8 cellular contexts compared by ENCODE assay signal in the genomic region with DNA sequence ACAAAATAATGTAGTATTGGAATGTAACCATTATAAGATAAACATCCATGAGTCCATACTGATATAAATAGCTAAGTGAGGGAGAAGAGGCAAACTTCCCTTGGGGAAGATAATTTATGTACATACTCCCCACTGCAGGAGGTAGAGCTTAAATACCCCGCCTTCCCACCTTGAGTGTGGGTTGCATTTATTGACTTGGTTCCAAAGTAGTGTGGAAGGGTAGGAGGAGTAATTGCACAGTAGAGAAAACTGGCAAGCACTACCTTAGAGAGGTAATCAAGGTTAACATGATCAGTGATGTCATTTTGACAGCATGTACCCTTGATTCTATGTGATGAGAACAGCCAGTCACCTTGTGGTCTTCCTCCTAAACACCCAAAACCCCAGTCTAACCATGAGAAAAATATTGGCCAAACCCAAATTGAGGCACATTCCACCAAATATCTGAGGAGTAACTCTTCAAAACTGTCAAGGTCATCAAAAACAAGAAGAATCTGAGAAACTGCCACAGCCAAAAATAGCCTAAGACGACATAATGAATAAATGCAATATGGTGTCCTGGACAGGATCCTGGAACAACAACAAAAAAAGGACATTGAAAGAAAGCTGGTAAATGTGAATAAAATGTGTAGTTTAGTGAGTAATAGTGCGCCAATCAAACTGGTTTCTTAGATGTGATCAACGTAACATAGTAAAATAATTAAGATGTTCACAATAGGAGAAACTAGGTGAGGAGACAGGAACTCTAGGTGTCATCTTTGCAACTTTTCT. TPM values are rescaled to one million over a fixed set of nuclear protein-coding genes. Genes with fewer than 3 reads are reported as not detected.
DNase-seq lines count a peak whose midpoint lies in the region; ATAC-seq lines count a peak whose summit lies in the region.

No MANE protein-coding gene starts in this region.

- peak; percentile 0 for DNase-seq in DMS53 (lab: John Stamatoyannopoulos, UW)
- no peak for DNase-seq in DMS53 treated with DMSO at 0.1 percent for 48 hours (lab: John Stamatoyannopoulos, UW; ENCODE audit: unreplicated experiment)
- no peak for DNase-seq in activated CD4-positive, alpha-beta memory T cell treated with anti-CD3 and anti-CD28 coated beads for 36 hours
- peak in 1 of 2 donors; percentile 5 for DNase-seq in stimulated activated naive CD8-positive, alpha-beta T cell treated with anti-CD3 and anti-CD28 coated beads, Interleukin-15, amount 100 ng/mL, for 72 hours
- no peak for DNase-seq in NK-92 treated with Interleukin-12 subunit alpha and Interleukin-12 subunit beta, amount 100 ng/mL, for 24 hours (lab: John Stamatoyannopoulos, UW)
- no peak for DNase-seq in activated CD4-positive, alpha-beta T cell treated with anti-CD3 and anti-CD28 coated beads for 1 hour

- H3K4me3 Mint-ChIP-seq in activated CD4-positive, alpha-beta memory T cell treated with anti-CD3 and anti-CD28 coated beads for 36 hours, result peak overlapping the region; percentile 91
- peak overlapping the region; percentile 95 to 97 for H3K4me3 Mint-ChIP-seq in stimulated activated naive CD8-positive, alpha-beta T cell treated with anti-CD3 and anti-CD28 coated beads, Interleukin-15, amount 100 ng/mL, for 72 hours

- H3K27ac Mint-ChIP-seq in activated CD4-positive, alpha-beta memory T cell treated with anti-CD3 and anti-CD28 coated beads for 36 hours, result peak overlapping the region; percentile 91
- peak overlapping the region; percentile 96 to 97 for H3K27ac Mint-ChIP-seq in stimulated activated naive CD8-positive, alpha-beta T cell treated with anti-CD3 and anti-CD28 coated beads, Interleukin-15, amount 100 ng/mL, for 72 hours

- H3K9me3 Mint-ChIP-seq in activated CD4-positive, alpha-beta memory T cell treated with anti-CD3 and anti-CD28 coated beads for 36 hours, result no peaks in the 10 kb centered on the region
- H3K9me3 Mint-ChIP-seq in stimulated activated naive CD8-positive, alpha-beta T cell treated with anti-CD3 and anti-CD28 coated beads, Interleukin-15, amount 100 ng/mL, for 72 hours, result no peaks in the 10 kb centered on the region

- intact Hi-C loops in activated CD4-positive, alpha-beta memory T cell treated with anti-CD3 and anti-CD28 coated beads for 36 hours (cut with micrococcal nuclease), result loop anchor here (1.0 to 10.0 kb wide), 8 partner anchors 289 to 1151 kb away; partner anchors contain the start of genes CMTM7, CRTAP, GPD1L and PDCD6IP

- H3K4me3 ChIP-seq in iPS-15b (ENCODE audit: low read depth, low read length), result peak overlapping the region; percentile 92

- CTCF ChIA-PET in activated CD4-positive, alpha-beta memory T cell treated with anti-CD3 and anti-CD28 coated beads for 36 hours (lab: Charles Lee), result interaction anchor here (0.5 to 0.9 kb wide), 4 partner anchors 9 to 457 kb away, joined by 3 to 7 read pairs (median 3); no protein-coding TSS in a partner anchor

- no peaks in the 10 kb centered on the region for H3K36me3 ChIP-seq in iPS-15b (ENCODE audit: control insufficient read depth, insufficient read depth, low read length)

- H3K4me1 ChIP-seq in iPS-15b (ENCODE audit: control insufficient read depth, insufficient read depth, low read length), result peaks cover 11% of the 10 kb centered on the region

- H3K9ac ChIP-seq in iPS-15b (ENCODE audit: low read depth, low read length), result no peak overlapping the region

- no peak for ATAC-seq in stimulated activated naive CD8-positive, alpha-beta T cell treated with anti-CD3 and anti-CD28 coated beads, Interleukin-15, amount 100 ng/mL, for 72 hours
- no peak for ATAC-seq in GM18511 (IDR thresholded peaks at IDR 0.05; ENCODE audit: unreplicated experiment)

- peaks cover 26% of the 10 kb centered on the region for H3K4me1 Mint-ChIP-seq in activated CD4-positive, alpha-beta memory T cell treated with anti-CD3 and anti-CD28 coated beads for 36 hours (ENCODE audit: low read depth)
- H3K4me1 Mint-ChIP-seq in stimulated activated naive CD8-positive, alpha-beta T cell treated with anti-CD3 and anti-CD28 coated beads, Interleukin-15, amount 100 ng/mL, for 72 hours, result peaks cover 32% of the 10 kb centered on the region

- no peaks in the 10 kb centered on the region for H3K9me3 ChIP-seq in iPS-15b (ENCODE audit: control insufficient read depth, insufficient read depth, low read length)

- no peaks in the 10 kb centered on the region for H3K27me3 ChIP-seq in iPS-15b (ENCODE audit: control insufficient read depth, insufficient read depth, low read length)

- H3K36me3 Mint-ChIP-seq in activated CD4-positive, alpha-beta memory T cell treated with anti-CD3 and anti-CD28 coated beads for 36 hours, result peaks cover 10% of the 10 kb centered on the region

- H3K27me3 Mint-ChIP-seq in activated CD4-positive, alpha-beta memory T cell treated with anti-CD3 and anti-CD28 coated beads for 36 hours, result no peaks in the 10 kb centered on the region
- H3K27me3 Mint-ChIP-seq in stimulated activated naive CD8-positive, alpha-beta T cell treated with anti-CD3 and anti-CD28 coated beads, Interleukin-15, amount 100 ng/mL, for 72 hours, result no peaks in the 10 kb centered on the region

- POLR2A ChIA-PET in activated CD4-positive, alpha-beta memory T cell treated with anti-CD3 and anti-CD28 coated beads for 36 hours (lab: Charles Lee), result interaction anchor here (1.0 to 1.1 kb wide), 2 partner anchors 114 to 756 kb away, joined by 3 to 4 read pairs; partner anchors contain the start of genes DYNC1LI1 and UBP1

RNA-seq across cellular contexts. Expression of gene CNOT10, which starts 0.8 kb away (rescaled TPM):
- 10 to 100 TPM; 52.4 to 54.7 TPM for total RNA-seq in activated CD4-positive, alpha-beta memory T cell treated with anti-CD3 and anti-CD28 coated beads for 36 hours
